Comparison of ENCODE assay signal across 7 cellular contexts in genomic region chr7:149027055-149027454, GRCh38. TPM values are rescaled to one million over a fixed set of nuclear protein-coding genes. Genes with fewer than 3 reads are reported as not detected.
DNase-seq lines count a peak whose midpoint lies in the region; FAIRE-seq and TF ChIP-seq lines count a peak whose summit lies in the region.

No MANE protein-coding gene starts in this region.

- no peak for TF ChIP-seq CTCF in foreskin fibroblast (IDR thresholded peaks at IDR 0.05; ENCODE audit: low read depth, low read length)

- H3F3A ChIP-seq in GM23248 (ENCODE audit: insufficient read depth): peaks cover 18% of the 10 kb centered on the region

- H3K4me3 ChIP-seq in GM23248 (peak overlapping the region; percentile 78), SK-N-MC (peak overlapping the region; percentile 87), foreskin fibroblast (ENCODE audit: low read depth in 1 of 2, low read length in 2 of 2) (peak overlapping the region; percentile 78 to 88), small intestine (ENCODE audit: low read depth in 1 of 2, low read length in 2 of 2) (peak overlapping the region; percentile 44 to 90)

- H3K9ac ChIP-seq in GM23248: peak overlapping the region; percentile 92
- H3K9ac ChIP-seq in SK-N-MC (ENCODE audit: insufficient read length): peak overlapping the region; percentile 84

- H3K27ac ChIP-seq in GM23248 (peak overlapping the region; percentile 74), SK-N-MC (no peak overlapping the region), small intestine (ENCODE audit: low read depth in 1 of 2, low read length in 1 of 2) (peak overlapping the region in 1 of 2 donors; percentile 43)

- H3K9me2 ChIP-seq in GM23248 (ENCODE audit: insufficient read depth): no peaks in the 10 kb centered on the region

- H3K9me3 ChIP-seq in GM23248 (ENCODE audit: low read depth) (no peaks in the 10 kb centered on the region), SK-N-MC (ENCODE audit: low read depth, low read length) (no peaks in the 10 kb centered on the region), small intestine (ENCODE audit: control insufficient read depth, low read depth) (no peaks in the 10 kb centered on the region)

- no peak for FAIRE-seq in small intestine (lab: Jason Lieb, UNC)

- peak overlapping the region; percentile 92 for H3K4me2 ChIP-seq in GM23248 (ENCODE audit: unreplicated experiment)

- DNase-seq in GM23248 (peak; percentile 29), SK-N-MC (ENCODE audit: low read depth, low spot score) (no peak), foreskin fibroblast (no peak), small intestine (no peak), iPS-NIHi11 (ENCODE audit: low spot score) (no peak), hepatic stellate cell (ENCODE audit: low spot score) (no peak), NCI-H2171 treated with DMSO at 0.1 percent for 48 hours (lab: John Stamatoyannopoulos, UW) (no peak)

- H3K4me1 ChIP-seq in GM23248 (ENCODE audit: insufficient read depth) (peaks cover 12% of the 10 kb centered on the region), small intestine (ENCODE audit: control insufficient read depth in 2 of 2, insufficient read depth in 1 of 2, low read depth in 1 of 2, low read length in 1 of 2) (peaks cover 0 to 2% of the 10 kb centered on the region in 2 donors)

- H3K36me3 ChIP-seq in GM23248 (ENCODE audit: low read depth) (no peaks in the 10 kb centered on the region), SK-N-MC (ENCODE audit: insufficient read depth, low read length) (peaks cover 7% of the 10 kb centered on the region; the same call in 1 of the 2 replicates), small intestine (ENCODE audit: control insufficient read depth in 2 of 2, insufficient read depth in 2 of 2, low read length in 2 of 2) (peaks cover 0 to 3% of the 10 kb centered on the region in 2 donors)

- in situ Hi-C loops in GM23248 (cut with MboI): no loop called here

- H3K27me3 ChIP-seq in GM23248 (replicated peaks; ENCODE audit: insufficient read depth) (no peaks in the 10 kb centered on the region), small intestine (ENCODE audit: control insufficient read depth in 2 of 2, insufficient read depth in 2 of 2, low read length in 2 of 2) (no peaks in the 10 kb centered on the region)

- peaks cover 60% of the 10 kb centered on the region for H3K79me2 ChIP-seq in GM23248 (ENCODE audit: insufficient read depth)

- H2AFZ ChIP-seq in GM23248: peak overlapping the region; percentile 86

- H4K20me1 ChIP-seq in GM23248 (ENCODE audit: insufficient read depth): no peaks in the 10 kb centered on the region

- WGBS in GM23248 (ENCODE audit: low coverage in 1 of 2, low lambda C conversion rate in 2 of 2, missing lambda C conversion rate in 2 of 2), 2 experiments: 38 to 41% methylated on average over 10 of the region's 10 CpGs
- WGBS in small intestine, 3 donors: 5 to 17% (median 6%) methylated on average over 10 of the region's 10 CpGs

RNA-seq across cellular contexts. Expression of gene PDIA4, which starts 1.2 kb away (rescaled TPM):
- 191 and 196 TPM in 2 replicates for total RNA-seq in GM23248 (2014; rRNA removed; shearing (Covaris generic))
- polyA plus RNA-seq in GM23248 (2016; fragmentation: Nextera tagmentation; extraction: Ambion mirVana): 204 and 210 TPM in 2 replicates
- 100 to 1,000 TPM in 1 of 3 donors, 10 to 100 TPM in 2; 19.9 to 239 (median 20.3) TPM for polyA plus RNA-seq in small intestine
